Comparison of ENCODE assay signal across 35 cellular contexts in the genomic region with DNA sequence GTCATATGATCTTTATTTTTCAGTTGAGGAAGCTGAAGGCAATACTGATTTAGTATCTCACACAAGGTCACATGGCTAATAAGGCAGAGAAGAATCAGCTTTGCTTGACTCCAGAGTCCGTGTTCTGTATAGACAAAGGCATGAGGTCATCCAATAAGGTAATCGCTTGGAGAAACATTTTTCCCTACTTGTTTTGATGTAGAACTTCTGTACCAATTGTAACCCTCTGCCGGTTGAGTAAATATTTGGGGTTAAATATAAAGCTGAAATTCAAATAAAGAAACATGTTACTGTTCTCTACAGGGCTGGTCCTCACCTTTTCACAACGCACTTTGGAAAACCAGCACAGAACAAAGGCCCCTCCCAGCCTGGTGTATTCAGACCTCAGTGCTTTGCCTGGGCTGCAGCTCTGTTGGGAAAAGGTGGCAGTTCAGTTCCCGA.
A peak's percentile ranks its signal among the peaks of the same experiment; 100 is the strongest.
DNase-seq lines count a peak whose midpoint lies in the region; ATAC-seq, FAIRE-seq and TF ChIP-seq lines count a peak whose summit lies in the region.
"Had no signal": no experiment of that assay in that cellular context is flagged by ENCODE, and none has a peak within 500 bp of the region (broad histone marks: within the 10 kb centered on the region; RNA-seq: fewer than 3 reads in every experiment).

No MANE protein-coding gene starts in this region.

- H3K36me3 ChIP-seq in small intestine (ENCODE audit: control insufficient read depth in 2 of 2, insufficient read depth in 2 of 2, low read length in 2 of 2), result no peaks in the 10 kb centered on the region
- H3K36me3 ChIP-seq: adrenal gland, uterus had no signal

- no peaks in the 10 kb centered on the region for H3K9me3 ChIP-seq in small intestine (ENCODE audit: control insufficient read depth, low read depth)
- H3K9me3 ChIP-seq: adrenal gland, esophagus squamous epithelium, testis had no signal

- H3K27ac ChIP-seq in small intestine (ENCODE audit: low read depth in 1 of 2, low read length in 1 of 2), result no peak overlapping the region
- no peak overlapping the region for H3K27ac ChIP-seq in substantia nigra (ENCODE audit: low read depth, low read length, poor library complexity, severe bottlenecking)
- H3K27ac ChIP-seq: adrenal gland, esophagus squamous epithelium, foreskin keratinocyte, testis, uterus had no signal

- H3K4me3 ChIP-seq in small intestine (ENCODE audit: low read depth in 1 of 2, low read length in 2 of 2), result no peak overlapping the region
- H3K4me3 ChIP-seq: adrenal gland, esophagus squamous epithelium, lung, testis, uterus had no signal

- CTCF ChIA-PET in Calu3 (lab: Charles Lee), result no interaction called here

- WGBS in small intestine, 3 donors, result 64 to 70% (median 65%) methylated on average over 5 of the region's 5 CpGs

- ATAC-seq in HG03139 (IDR thresholded peaks at IDR 0.05; ENCODE audit: unreplicated experiment), result no peak
- ATAC-seq: foreskin keratinocyte; natural killer cell; stimulated activated naive B cell treated with anti-CD40 and anti-IgM and Interleukin-4, amounts not matched to agents 10 μg/mL and 1 μg/mL and 100 μg/mL, for 72 hours had no signal

- H3K27ac Mint-ChIP-seq in Calu3 (ENCODE audit: unreplicated experiment), result no peak overlapping the region
- H3K27ac Mint-ChIP-seq: activated CD4-positive, alpha-beta memory T cell treated with anti-CD3 and anti-CD28 coated beads for 36 hours; activated naive CD4-positive, alpha-beta T cell treated with anti-CD3 and anti-CD28 coated beads for 36 hours; activated T-helper 1 cell treated with anti-CD3 and anti-CD28 coated beads, Interleukin-12 subunit alpha, Interleukin-12 subunit beta, Interleukin-2, Interleukin-4 antibody, amounts not matched to agents 30 ng/mL and 10 ng/mL and 1 ng/mL, durations not matched to agents 14 hours and 24 hours and 36 hours; brain; CD14-positive monocyte; dendritic cell treated with granulocyte-macrophage colony-stimulating factor and Interleukin-4, amounts not matched to agents 40 ng/mL and 50 ng/mL, for 4 days; natural killer cell; stimulated activated naive B cell treated with anti-CD40 and anti-IgM and Interleukin-4, amounts not matched to agents 10 μg/mL and 1 μg/mL and 100 μg/mL, for 72 hours had no signal

- no peaks in the 10 kb centered on the region for H3K9me3 Mint-ChIP-seq in Calu3 (ENCODE audit: low read depth, unreplicated experiment)
- H3K9me3 Mint-ChIP-seq: activated CD4-positive, alpha-beta memory T cell treated with anti-CD3 and anti-CD28 coated beads for 36 hours; activated naive CD4-positive, alpha-beta T cell treated with anti-CD3 and anti-CD28 coated beads for 36 hours; activated T-helper 1 cell treated with anti-CD3 and anti-CD28 coated beads, Interleukin-12 subunit alpha, Interleukin-12 subunit beta, Interleukin-2, Interleukin-4 antibody, amounts not matched to agents 30 ng/mL and 10 ng/mL and 1 ng/mL, durations not matched to agents 14 hours and 24 hours and 36 hours; brain; natural killer cell; stimulated activated naive B cell treated with anti-CD40 and anti-IgM and Interleukin-4, amounts not matched to agents 10 μg/mL and 1 μg/mL and 100 μg/mL, for 72 hours had no signal

- H3K4me1 Mint-ChIP-seq in Calu3 (ENCODE audit: low read depth, unreplicated experiment), result no peaks in the 10 kb centered on the region
- H3K4me1 Mint-ChIP-seq: stimulated activated naive B cell treated with anti-CD40 and anti-IgM and Interleukin-4, amounts not matched to agents 10 μg/mL and 1 μg/mL and 100 μg/mL, for 72 hours had no signal

- DNase-seq in NCI-H510A treated with DMSO at 0.1 percent for 48 hours (lab: John Stamatoyannopoulos, UW) (peak; percentile 86), NCI-H510A (lab: John Stamatoyannopoulos, UW) (no peak), NCI-H345 treated with DMSO at 0.1 percent for 48 hours (lab: John Stamatoyannopoulos, UW; ENCODE audit: unreplicated experiment) (peak; percentile 59), islet precursor cell (peak; percentile 3), small intestine (peak; percentile 15), substantia nigra (lab: John Stamatoyannopoulos, UW) (no peak), Calu3 (no peak)
- DNase-seq: activated CD4-positive, alpha-beta memory T cell treated with anti-CD3 and anti-CD28 coated beads for 36 hours; activated CD8-positive, alpha-beta memory T cell treated with anti-CD3 and anti-CD28 coated beads, Interleukin-2, amount 50 U/mL, for 48 hours; activated naive CD4-positive, alpha-beta T cell treated with anti-CD3 and anti-CD28 coated beads for 36 hours; adrenal gland; esophagus squamous epithelium; foreskin keratinocyte; head of caudate nucleus; KBM-7; natural killer cell; NCI-H1105; NCI-H2107; NCI-H446; NK-92 treated with Interleukin-12 subunit alpha and Interleukin-12 subunit beta, amount 100 ng/mL, for 24 hours; retina; stimulated activated naive B cell treated with anti-CD40 and anti-IgM and Interleukin-4, amounts not matched to agents 10 μg/mL and 1 μg/mL and 100 μg/mL, for 72 hours; testis; uterus had no signal

- TF ChIP-seq CTCF in Calu3 (IDR thresholded peaks at IDR 0.05; ENCODE audit: unreplicated experiment), result no peak

- intact Hi-C loops in Calu3 (cut with micrococcal nuclease; ENCODE audit: unreplicated experiment), result no loop called here

- no peaks in the 10 kb centered on the region for H3K4me1 ChIP-seq in small intestine (ENCODE audit: control insufficient read depth in 2 of 2, insufficient read depth in 1 of 2, low read depth in 1 of 2, low read length in 1 of 2)
- H3K4me1 ChIP-seq: adrenal gland, esophagus squamous epithelium, foreskin keratinocyte, testis, uterus had no signal

- BruUV-seq in Calu3 (replicated peaks; lab: Mats Ljungman, UMichigan), result no TSS peak

- no peak overlapping the region for H3K4me3 Mint-ChIP-seq in Calu3 (ENCODE audit: low read depth, unreplicated experiment)
- H3K4me3 Mint-ChIP-seq: activated CD4-positive, alpha-beta memory T cell treated with anti-CD3 and anti-CD28 coated beads for 36 hours; activated naive CD4-positive, alpha-beta T cell treated with anti-CD3 and anti-CD28 coated beads for 36 hours; activated T-helper 1 cell treated with anti-CD3 and anti-CD28 coated beads, Interleukin-12 subunit alpha, Interleukin-12 subunit beta, Interleukin-2, Interleukin-4 antibody, amounts not matched to agents 30 ng/mL and 10 ng/mL and 1 ng/mL, durations not matched to agents 14 hours and 24 hours and 36 hours; brain; CD14-positive monocyte; dendritic cell treated with granulocyte-macrophage colony-stimulating factor and Interleukin-4, amounts not matched to agents 40 ng/mL and 50 ng/mL, for 4 days; natural killer cell; stimulated activated naive B cell treated with anti-CD40 and anti-IgM and Interleukin-4, amounts not matched to agents 10 μg/mL and 1 μg/mL and 100 μg/mL, for 72 hours had no signal

- H3K27me3 ChIP-seq in small intestine (ENCODE audit: control insufficient read depth in 2 of 2, insufficient read depth in 2 of 2, low read length in 2 of 2), result no peaks in the 10 kb centered on the region
- H3K27me3 ChIP-seq: adrenal gland, esophagus squamous epithelium, foreskin keratinocyte, testis, uterus had no signal

- FAIRE-seq in small intestine (lab: Jason Lieb, UNC), result no peak
- FAIRE-seq: D721Med, endometrium, GM18507, GM19239, H1 had no signal

- H3K27me3 Mint-ChIP-seq in Calu3 (ENCODE audit: unreplicated experiment), result no peaks in the 10 kb centered on the region
- H3K27me3 Mint-ChIP-seq: activated CD4-positive, alpha-beta memory T cell treated with anti-CD3 and anti-CD28 coated beads for 36 hours; brain; dendritic cell treated with granulocyte-macrophage colony-stimulating factor and Interleukin-4, amounts not matched to agents 40 ng/mL and 50 ng/mL, for 4 days; stimulated activated naive B cell treated with anti-CD40 and anti-IgM and Interleukin-4, amounts not matched to agents 10 μg/mL and 1 μg/mL and 100 μg/mL, for 72 hours had no signal

- no peaks in the 10 kb centered on the region for H3K36me3 Mint-ChIP-seq in Calu3 (ENCODE audit: insufficient read depth, unreplicated experiment)
- H3K36me3 Mint-ChIP-seq: activated CD4-positive, alpha-beta memory T cell treated with anti-CD3 and anti-CD28 coated beads for 36 hours; CD14-positive monocyte; natural killer cell; stimulated activated naive B cell treated with anti-CD40 and anti-IgM and Interleukin-4, amounts not matched to agents 10 μg/mL and 1 μg/mL and 100 μg/mL, for 72 hours had no signal

Comparison
In these comparisons a context has a peak if more than half of its experiments do, and no peak if none do; other contexts are left out.
1. DNase-seq: peak in NCI-H510A treated with DMSO at 0.1 percent for 48 hours (single experiment), NCI-H345 treated with DMSO at 0.1 percent for 48 hours (single experiment), islet precursor cell (single experiment) and small intestine (single experiment); none in NCI-H510A (single experiment), substantia nigra (0 of 49) and Calu3 (single experiment).